ENCODE assay signal across 1 cellular context in the genomic region with DNA sequence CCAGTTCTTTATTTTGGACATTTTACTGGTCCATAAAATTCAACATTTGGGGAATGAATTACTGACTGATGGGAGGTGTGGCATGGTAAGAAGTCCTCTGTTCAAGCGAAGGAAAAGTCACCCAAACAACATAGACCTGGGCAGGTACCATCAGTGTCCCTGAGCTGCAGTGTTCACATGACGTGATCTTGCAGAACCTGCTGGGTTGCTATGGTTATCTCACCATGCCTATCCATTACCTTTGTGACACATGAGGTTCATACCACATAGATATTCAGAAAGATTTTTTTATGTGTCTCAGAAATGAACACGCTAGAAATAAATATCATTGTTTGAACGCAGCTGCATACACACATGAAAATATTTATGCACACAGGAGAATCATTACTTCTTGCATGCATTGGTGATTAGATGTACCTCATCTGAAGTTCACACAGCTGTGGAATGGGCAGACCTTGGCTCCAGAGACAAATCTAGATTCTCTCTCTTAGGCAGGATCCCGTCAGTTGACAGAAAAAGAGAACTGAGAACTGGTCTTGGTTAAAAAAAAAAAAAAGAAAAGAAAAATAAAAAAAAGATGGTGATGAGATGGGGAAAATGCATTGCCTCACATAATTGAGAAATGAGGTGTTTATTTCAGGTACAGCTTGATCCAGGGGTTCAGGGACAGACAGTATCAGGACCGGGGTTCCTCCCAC.
TF ChIP-seq lines count a peak whose summit lies in the region.

No MANE protein-coding gene starts in this region.

TF ChIP-seq in HepG2, 621 proteins besides CTCF, POLR2A, EP300 and RAD21 (continued from another document):
- TF ChIP-seq, protein P1, sequence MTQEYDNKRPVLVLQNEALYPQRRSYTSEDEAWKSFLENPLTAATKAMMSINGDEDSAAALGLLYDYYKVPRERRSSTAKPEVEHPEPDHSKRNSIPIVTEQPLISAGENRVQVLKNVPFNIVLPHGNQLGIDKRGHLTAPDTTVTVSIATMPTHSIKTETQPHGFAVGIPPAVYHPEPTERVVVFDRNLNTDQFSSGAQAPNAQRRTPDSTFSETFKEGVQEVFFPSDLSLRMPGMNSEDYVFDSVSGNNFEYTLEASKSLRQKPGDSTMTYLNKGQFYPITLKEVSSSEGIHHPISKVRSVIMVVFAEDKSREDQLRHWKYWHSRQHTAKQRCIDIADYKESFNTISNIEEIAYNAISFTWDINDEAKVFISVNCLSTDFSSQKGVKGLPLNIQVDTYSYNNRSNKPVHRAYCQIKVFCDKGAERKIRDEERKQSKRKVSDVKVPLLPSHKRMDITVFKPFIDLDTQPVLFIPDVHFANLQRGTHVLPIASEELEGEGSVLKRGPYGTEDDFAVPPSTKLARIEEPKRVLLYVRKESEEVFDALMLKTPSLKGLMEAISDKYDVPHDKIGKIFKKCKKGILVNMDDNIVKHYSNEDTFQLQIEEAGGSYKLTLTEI (CRISPR knock-in tag; conservative IDR thresholded peaks at IDR 0.05) = no peak
- TF ChIP-seq CHCHD3 (CRISPR knock-in tag; IDR thresholded peaks at IDR 0.05) = no peak
